Comparison of ENCODE assay signal across 11 cellular contexts in genomic region chrX:6184900-6185515, GRCh38. TPM values are rescaled to one million over a fixed set of nuclear protein-coding genes. Genes with fewer than 3 reads are reported as not detected.
DNase-seq lines count a peak whose midpoint lies in the region; ATAC-seq, FAIRE-seq and TF ChIP-seq lines count a peak whose summit lies in the region.
"Had no signal": no experiment of that assay in that cellular context is flagged by ENCODE, and none has a peak within 500 bp of the region (broad histone marks: within the 10 kb centered on the region; RNA-seq: fewer than 3 reads in every experiment).

No MANE protein-coding gene starts in this region.

- 1% methylated on average over 4 of the region's 4 CpGs for WGBS in GM12878 (ENCODE audit: insufficient coverage, insufficient replicate concordance, low lambda C conversion rate, missing lambda C conversion rate)

- H3K79me2 ChIP-seq in GM12878 (ENCODE audit: control insufficient read depth, insufficient read depth, low read length): no peaks in the 10 kb centered on the region

- intact Hi-C loops in GM12878 (cut with micrococcal nuclease; ENCODE audit: unreplicated experiment): no loop called here

- no peaks in the 10 kb centered on the region for H3K36me3 ChIP-seq in GM12878 (ENCODE audit: control insufficient read depth in 2 of 2, insufficient read depth in 2 of 2, low read length in 1 of 2)
- H3K36me3 ChIP-seq: neutrophil had no signal

- no peak overlapping the region for H3K9ac ChIP-seq in GM12878 (ENCODE audit: control insufficient read depth, insufficient read depth, low read length)

- in situ Hi-C loops in GM12878 (cut with MboI): no loop called here

- TF ChIP-seq POLR2A in GM12878 (IDR thresholded peaks at IDR 0.05; ENCODE audit: low read depth, low read length): no peak

- H3K9me3 ChIP-seq in GM12878 (replicated peaks; ENCODE audit: control insufficient read depth, insufficient read depth, low read length): no peaks in the 10 kb centered on the region
- H3K9me3 ChIP-seq: neutrophil had no signal

- no TSS peak for BruUV-seq in GM12878 (replicated peaks; lab: Mats Ljungman, UMichigan)

- POLR2A ChIA-PET in GM12878 (lab: Charles Lee): no interaction called here

- no peaks in the 10 kb centered on the region for H4K20me1 ChIP-seq in GM12878 (ENCODE audit: control insufficient read depth, insufficient read depth)

- peak overlapping the region; percentile 45; the same call in 1 of the 2 replicates for H3K27ac ChIP-seq in C4-2B
- no peak overlapping the region for H3K27ac ChIP-seq in GM12878 (ENCODE audit: control insufficient read depth, insufficient read depth)
- H3K27ac ChIP-seq: neutrophil had no signal

- ATAC-seq in GM19438 (IDR thresholded peaks at IDR 0.05; ENCODE audit: low read depth, unreplicated experiment) (peak; percentile 100), HG03064 (IDR thresholded peaks at IDR 0.05; ENCODE audit: low read depth, unreplicated experiment) (peak; percentile 86), GM12878 (peak; percentile 99)
- ATAC-seq: GM23338 had no signal

- H3K4me2 ChIP-seq in GM12878 (ENCODE audit: control insufficient read depth, insufficient read depth): no peak overlapping the region
- H3K4me2 ChIP-seq: GM23338 had no signal

- H3K4me3 ChIP-seq in GM12878: no peak overlapping the region
- H3K4me3 ChIP-seq: GM23338 had no signal

- H3K4me1 ChIP-seq in GM12878 (ENCODE audit: control insufficient read depth, insufficient read depth, low read length): no peaks in the 10 kb centered on the region

- H3K27me3 ChIP-seq in GM12878 (replicated peaks in 1 of 2; ENCODE audit: control insufficient read depth in 2 of 2, insufficient read depth in 2 of 2, low read length in 1 of 2): no peaks in the 10 kb centered on the region
- H3K27me3 ChIP-seq: neutrophil had no signal

- no peak for FAIRE-seq in GM12878 (lab: Jason Lieb, UNC)
- FAIRE-seq in frontal cortex (lab: Jason Lieb, UNC): no peak

- SMC1A ChIA-PET in GM12878 (lab: Charles Lee; ENCODE audit: uncharacterized antibody, unreplicated experiment): no interaction called here

- no peak for TF ChIP-seq EP300 in GM12878 (IDR thresholded peaks at IDR 0.05; ENCODE audit: borderline replicate concordance in 1 of 2, control insufficient read depth in 1 of 2, low read depth in 2 of 2, low read length in 2 of 2)

- no peak for TF ChIP-seq RAD21 in GM12878 (IDR thresholded peaks at IDR 0.05; ENCODE audit: insufficient read depth, low read depth, low read length)

- H2AFZ ChIP-seq in GM12878 (ENCODE audit: control insufficient read depth, low read depth, low read length): no peak overlapping the region
- H2AFZ ChIP-seq: GM23338 had no signal

- CTCF ChIA-PET in GM12878 (lab: Yijun Ruan, JAX): no interaction called here

- no peak for TF ChIP-seq CTCF in C4-2B (conservative IDR thresholded peaks at IDR 0.05)
- TF ChIP-seq CTCF in GM12878 (IDR thresholded peaks at IDR 0.05 in 2 of 3, conservative IDR thresholded peaks at IDR 0.05 in 1 of 3; ENCODE audit: control insufficient read depth in 2 of 3, extremely low read depth in 1 of 3, insufficient read depth in 1 of 3, low read depth in 3 of 3, low read length in 3 of 3): no peak

- RAD21 ChIA-PET in GM12878 (lab: Charles Lee; ENCODE audit: unreplicated experiment): no interaction called here

- DNase-seq in GM12878 (ENCODE audit: low read depth, low spot score): no peak
- no peak for DNase-seq in DMS153 treated with DMSO at 0.1 percent for 48 hours (lab: John Stamatoyannopoulos, UW; ENCODE audit: unreplicated experiment)
- no peak for DNase-seq in mesenteric fat pad (ENCODE audit: low spot score)
- DNase-seq in iPS-NIHi7 (ENCODE audit: extremely low spot score): no peak
- DNase-seq in frontal cortex (ENCODE audit: low spot score in 2 of 2): no peak
- DNase-seq: AML-193 had no signal

TF ChIP-seq in GM12878, 131 proteins besides CTCF, POLR2A, EP300 and RAD21 (continues in another document):
- TF ChIP-seq RBBP5 (conservative IDR thresholded peaks at IDR 0.05) (no peak), NFXL1 (IDR thresholded peaks at IDR 0.05; ENCODE audit: borderline replicate concordance) (no peak), SMAD1 (IDR thresholded peaks at IDR 0.05; ENCODE audit: low read depth, partially characterized antibody) (no peak), DPF2 (IDR thresholded peaks at IDR 0.05) (peak; percentile 73), IKZF2 (IDR thresholded peaks at IDR 0.05) (peak in 1 of 2 experiments; percentile 7; a peak in 1 of 4 replicates), NR2F1 (conservative IDR thresholded peaks at IDR 0.05) (no peak), STAT3 (IDR thresholded peaks at IDR 0.05; ENCODE audit: low read depth, low read length) (no peak), JUND (IDR thresholded peaks at IDR 0.05; ENCODE audit: low read depth, low read length) (no peak), SPI1 (IDR thresholded peaks at IDR 0.05; ENCODE audit: borderline replicate concordance, insufficient read depth, low read depth, low read length) (peak; percentile 84), WRNIP1 (IDR thresholded peaks at IDR 0.05; ENCODE audit: borderline replicate concordance, low read depth, low read length) (no peak), SP1 (IDR thresholded peaks at IDR 0.05; ENCODE audit: low read depth, low read length) (no peak), IRF4 (IDR thresholded peaks at IDR 0.05; ENCODE audit: low read depth, low read length) (peak; percentile 63; the same call in 1 of the 2 replicates), IKZF1 (conservative IDR thresholded peaks at IDR 0.05) (peak; percentile 42; the same call in 1 of the 2 replicates), MTA3 (IDR thresholded peaks at IDR 0.05; ENCODE audit: borderline replicate concordance, low read length) (no peak), ATF2 (IDR thresholded peaks at IDR 0.05; ENCODE audit: low read length) (no peak)
- TF ChIP-seq, protein P1, sequence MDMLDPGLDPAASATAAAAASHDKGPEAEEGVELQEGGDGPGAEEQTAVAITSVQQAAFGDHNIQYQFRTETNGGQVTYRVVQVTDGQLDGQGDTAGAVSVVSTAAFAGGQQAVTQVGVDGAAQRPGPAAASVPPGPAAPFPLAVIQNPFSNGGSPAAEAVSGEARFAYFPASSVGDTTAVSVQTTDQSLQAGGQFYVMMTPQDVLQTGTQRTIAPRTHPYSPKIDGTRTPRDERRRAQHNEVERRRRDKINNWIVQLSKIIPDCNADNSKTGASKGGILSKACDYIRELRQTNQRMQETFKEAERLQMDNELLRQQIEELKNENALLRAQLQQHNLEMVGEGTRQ (IDR thresholded peaks at IDR 0.05; ENCODE audit: borderline replicate concordance, low read depth, low read length): no peak
- TF ChIP-seq, protein P2, sequence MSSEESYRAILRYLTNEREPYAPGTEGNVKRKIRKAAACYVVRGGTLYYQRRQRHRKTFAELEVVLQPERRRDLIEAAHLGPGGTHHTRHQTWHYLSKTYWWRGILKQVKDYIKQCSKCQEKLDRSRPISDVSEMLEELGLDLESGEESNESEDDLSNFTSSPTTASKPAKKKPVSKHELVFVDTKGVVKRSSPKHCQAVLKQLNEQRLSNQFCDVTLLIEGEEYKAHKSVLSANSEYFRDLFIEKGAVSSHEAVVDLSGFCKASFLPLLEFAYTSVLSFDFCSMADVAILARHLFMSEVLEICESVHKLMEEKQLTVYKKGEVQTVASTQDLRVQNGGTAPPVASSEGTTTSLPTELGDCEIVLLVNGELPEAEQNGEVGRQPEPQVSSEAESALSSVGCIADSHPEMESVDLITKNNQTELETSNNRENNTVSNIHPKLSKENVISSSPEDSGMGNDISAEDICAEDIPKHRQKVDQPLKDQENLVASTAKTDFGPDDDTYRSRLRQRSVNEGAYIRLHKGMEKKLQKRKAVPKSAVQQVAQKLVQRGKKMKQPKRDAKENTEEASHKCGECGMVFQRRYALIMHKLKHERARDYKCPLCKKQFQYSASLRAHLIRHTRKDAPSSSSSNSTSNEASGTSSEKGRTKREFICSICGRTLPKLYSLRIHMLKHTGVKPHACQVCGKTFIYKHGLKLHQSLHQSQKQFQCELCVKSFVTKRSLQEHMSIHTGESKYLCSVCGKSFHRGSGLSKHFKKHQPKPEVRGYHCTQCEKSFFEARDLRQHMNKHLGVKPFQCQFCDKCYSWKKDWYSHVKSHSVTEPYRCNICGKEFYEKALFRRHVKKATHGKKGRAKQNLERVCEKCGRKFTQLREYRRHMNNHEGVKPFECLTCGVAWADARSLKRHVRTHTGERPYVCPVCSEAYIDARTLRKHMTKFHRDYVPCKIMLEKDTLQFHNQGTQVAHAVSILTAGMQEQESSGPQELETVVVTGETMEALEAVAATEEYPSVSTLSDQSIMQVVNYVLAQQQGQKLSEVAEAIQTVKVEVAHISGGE (CRISPR knock-in tag; IDR thresholded peaks at IDR 0.05): no peak

RNA-seq across cellular contexts. Expression of gene NLGN4X, which starts 43.7 kb away (rescaled TPM):
- 0.15 and 0.21 TPM in 2 replicates for total RNA-seq in GM12878 (2013; cell fraction: nucleolus; rRNA removed)
- total RNA-seq in GM12878 (2014; rRNA removed) (0.11 and 0.16 TPM in 2 replicates), GM12878 (2014; rRNA removed; fragmentation: Illumina TruSeq; extraction: Trizol) (0.05 and 0.09 TPM in 2 replicates), GM12878 (2021) (0.11 and 0.21 TPM in 2 replicates), mesenteric fat pad (8.4 TPM), frontal cortex (40.8 TPM)
- polyA plus RNA-seq in GM12878 (2011; ENCODE audit: low read depth): not detected
- polyA plus RNA-seq in GM12878 (2011; rRNA removed) (0.91 and 1.5 TPM in 2 replicates), GM12878 (2014; fragmentation: Illumina TruSeq; extraction: Trizol) (0.09 and 0.14 TPM in 2 replicates), GM12878 (2014; fragmentation: Nextera tagmentation; extraction: Ambion mirVana) (under 1 TPM in 1 of 2 experiments, not detected in 1; 0.02 TPM), GM12878 (2014; rRNA removed) (0.23 TPM in 1 of 2 replicates, not detected in the other), GM12878 (2016; fragmentation: Nextera tagmentation; extraction: Ambion mirVana) (under 1 TPM; 0.03 to 0.04 TPM)
- 2.7 and 3.0 TPM in 2 replicates for polyA plus RNA-seq in GM12878 (2011; cell fraction: cytosol; rRNA removed)
- 1.5 and 2.0 TPM in 2 replicates for polyA plus RNA-seq in GM12878 (2011; cell fraction: nucleus; rRNA removed)
- not detected in 2 replicates for polyA plus RNA-seq in GM12878 (2012)
- polyA minus RNA-seq in GM12878 (2011; rRNA and poly(A)+ RNA removed): 10.8 and 15.1 TPM in 2 replicates
- 1.1 and 1.7 TPM in 2 replicates for polyA minus RNA-seq in GM12878 (2011; cell fraction: cytosol; rRNA and poly(A)+ RNA removed)
- 6.3 and 12.9 TPM in 2 replicates for polyA minus RNA-seq in GM12878 (2011; cell fraction: nucleus; rRNA and poly(A)+ RNA removed)
